ENCODE assay signal across 9 cellular contexts in the genomic region with DNA sequence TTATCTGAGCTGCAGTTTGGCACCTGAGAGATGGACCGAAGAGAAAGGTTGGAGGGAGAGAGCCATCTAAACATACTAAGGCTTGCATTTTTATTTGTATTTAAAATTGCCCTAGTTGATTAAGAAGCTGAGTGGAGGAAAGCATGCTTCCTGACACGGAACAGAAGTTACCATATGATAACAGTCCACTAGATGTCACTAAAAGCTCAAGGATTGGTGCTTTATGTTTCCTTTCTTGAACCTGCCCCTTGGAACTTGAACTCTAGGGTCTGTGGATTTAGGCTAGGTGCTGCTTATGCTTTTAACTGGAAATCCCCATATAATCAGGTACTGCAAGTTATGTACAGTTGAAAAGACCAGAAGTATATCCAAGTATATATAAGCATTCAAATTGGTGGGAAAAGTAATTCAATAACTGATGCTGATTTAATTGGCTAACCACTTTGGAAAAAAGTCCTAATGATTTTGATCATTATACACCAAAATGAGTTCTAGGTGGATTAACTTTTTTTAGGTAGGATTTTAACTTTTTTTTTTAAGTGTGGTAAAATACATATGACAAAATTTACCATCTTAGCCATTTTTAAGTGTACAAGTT. TPM values are rescaled to one million over a fixed set of nuclear protein-coding genes. Genes with fewer than 3 reads are reported as not detected.
A peak's percentile ranks its signal among the peaks of the same experiment; 100 is the strongest.
DNase-seq lines count a peak whose midpoint lies in the region; ATAC-seq and TF ChIP-seq lines count a peak whose summit lies in the region.
"Had no signal": no experiment of that assay in that cellular context is flagged by ENCODE, and none has a peak within 500 bp of the region (broad histone marks: within the 10 kb centered on the region; RNA-seq: fewer than 3 reads in every experiment).

No MANE protein-coding gene starts in this region.

- no peak for ATAC-seq in GM19324 (IDR thresholded peaks at IDR 0.05; ENCODE audit: low FRiP score, unreplicated experiment)

- no peaks in the 10 kb centered on the region for H3K27me3 ChIP-seq in SU-DHL-6 (ENCODE audit: low read length)
- no peaks in the 10 kb centered on the region for H3K27me3 ChIP-seq in osteoblast (ENCODE audit: insufficient read depth, low read length)

- no peak overlapping the region for H3K9ac ChIP-seq in SU-DHL-6 (ENCODE audit: low read length)

- H2AFZ ChIP-seq in SU-DHL-6 (ENCODE audit: low read depth, low read length, severe bottlenecking) (no peak overlapping the region), osteoblast (ENCODE audit: low read length) (no peak overlapping the region)

- H3K4me3 ChIP-seq in SU-DHL-6 (ENCODE audit: insufficient read depth, low read length, poor library complexity, severe bottlenecking) (no peak overlapping the region), osteoblast (ENCODE audit: insufficient read depth, low read length) (no peak overlapping the region)

- H3K4me1 ChIP-seq in osteoblast (ENCODE audit: insufficient read depth, low read length) = no peaks in the 10 kb centered on the region

- TF ChIP-seq CTCF in SU-DHL-6 (IDR thresholded peaks at IDR 0.05; ENCODE audit: insufficient read depth, low read length, poor library complexity, severe bottlenecking) (peak; percentile 43), osteoblast (IDR thresholded peaks at IDR 0.05; ENCODE audit: extremely low read depth, low read depth, low read length) (peak; percentile 63)

- H3K9me3 ChIP-seq in SU-DHL-6 (ENCODE audit: insufficient read depth, low read length) = no peaks in the 10 kb centered on the region
- no peaks in the 10 kb centered on the region for H3K9me3 ChIP-seq in osteoblast (ENCODE audit: low read depth, low read length)

- H3K79me2 ChIP-seq in SU-DHL-6 (ENCODE audit: insufficient read depth, low read length) (no peaks in the 10 kb centered on the region), osteoblast (ENCODE audit: insufficient read depth, low read length) (no peaks in the 10 kb centered on the region)

- no peak overlapping the region for H3K27ac ChIP-seq in SU-DHL-6 (ENCODE audit: low read depth, low read length)
- no peak overlapping the region for H3K27ac ChIP-seq in osteoblast (ENCODE audit: low read depth, low read length)

- H4K20me1 ChIP-seq in SU-DHL-6 (ENCODE audit: low read depth, low read length) (no peaks in the 10 kb centered on the region), osteoblast (ENCODE audit: insufficient read depth, low read length) (no peaks in the 10 kb centered on the region)

- no peaks in the 10 kb centered on the region for H3K9me2 ChIP-seq in SU-DHL-6 (replicated peaks; ENCODE audit: insufficient read depth, low read length)

- no peaks in the 10 kb centered on the region for H3K36me3 ChIP-seq in SU-DHL-6 (ENCODE audit: low read length)
- no peaks in the 10 kb centered on the region for H3K36me3 ChIP-seq in osteoblast (ENCODE audit: insufficient read depth, low read length)

- no peaks in the 10 kb centered on the region for H3F3A ChIP-seq in SU-DHL-6 (ENCODE audit: insufficient read depth)

- no peak overlapping the region for H3K4me2 ChIP-seq in SU-DHL-6 (ENCODE audit: low read depth, low read length, poor library complexity, severe bottlenecking)
- H3K4me2 ChIP-seq in osteoblast (ENCODE audit: insufficient read depth, low read length) = no peak overlapping the region

- DNase-seq in NCI-H510A treated with DMSO at 0.1 percent for 48 hours (lab: John Stamatoyannopoulos, UW) (peak; percentile 57), NCI-H510A (lab: John Stamatoyannopoulos, UW) (no peak), HCEC 1CT (peak; percentile 33), NAMALWA (ENCODE audit: low spot score) (peak; percentile 83), fibroblast of the conjunctiva (ENCODE audit: low read depth) (peak; percentile 37), osteoblast (ENCODE audit: insufficient read length, low spot score, missing footprints) (no peak)

RNA-seq across cellular contexts. Expression of a gene that starts 9.5 kb away (rescaled TPM):
- not detected in 2 replicates for total RNA-seq in osteoblast
- total RNA-seq: subcutaneous adipose tissue had no signal

Comparison
In these comparisons a context has a peak if more than half of its experiments do, and no peak if none do; other contexts are left out.
1. DNase-seq: peak in NCI-H510A treated with DMSO at 0.1 percent for 48 hours (single experiment), HCEC 1CT (single experiment), NAMALWA (single experiment) and fibroblast of the conjunctiva (single experiment); none in NCI-H510A (single experiment) and osteoblast (single experiment).